ENCODE assay signal across 1 cellular context in the genomic region with DNA sequence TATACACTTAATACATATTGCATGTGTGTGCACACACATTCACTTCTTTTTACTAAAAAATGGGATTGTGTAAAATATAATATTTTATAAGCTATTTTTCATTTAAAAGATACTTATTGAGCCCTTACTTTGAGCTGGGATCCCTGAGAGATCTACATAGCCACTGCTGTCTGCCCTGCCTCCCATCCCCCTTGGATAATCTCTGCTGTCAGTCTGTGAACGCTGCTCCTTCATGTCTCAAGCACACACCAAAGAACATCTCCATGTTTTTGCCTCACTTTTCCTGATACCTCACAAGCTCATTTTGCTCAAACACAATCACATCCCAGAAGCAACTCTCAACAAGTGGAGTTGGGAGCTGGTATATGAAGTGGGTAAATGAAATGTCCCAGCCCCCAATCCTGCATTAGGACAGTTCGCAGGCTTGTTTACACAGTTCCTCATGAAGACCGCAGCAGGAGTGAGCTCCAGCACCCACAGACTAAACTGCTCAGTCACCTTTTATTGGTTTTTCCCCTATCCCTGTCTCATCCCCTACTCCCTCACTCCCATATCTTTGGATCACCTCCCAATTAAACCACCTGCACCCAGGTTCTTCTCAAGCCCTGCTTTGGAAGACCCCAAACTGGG.
TF ChIP-seq lines count a peak whose summit lies in the region.

No MANE protein-coding gene starts in this region.

TF ChIP-seq in H1, 55 proteins besides CTCF, POLR2A, EP300 and RAD21 (continued from another document):
- no peak for TF ChIP-seq PHF8 (conservative IDR thresholded peaks at IDR 0.05; ENCODE audit: low read depth, low read length)
- no peak for TF ChIP-seq TAF7 (optimal IDR thresholded peaks at IDR 0.05; ENCODE audit: borderline replicate concordance, low read depth, low read length)
- no peak for TF ChIP-seq SUZ12 (IDR thresholded peaks at IDR 0.05; ENCODE audit: low read length)
- no peak for TF ChIP-seq ZNF274 (IDR thresholded peaks at IDR 0.05; ENCODE audit: borderline replicate concordance, extremely low read depth, low read length)
- no peak for TF ChIP-seq MAFK (IDR thresholded peaks at IDR 0.05; ENCODE audit: low read depth, low read length)
- TF ChIP-seq EGR1 (IDR thresholded peaks at IDR 0.05; ENCODE audit: borderline replicate concordance, low read depth, low read length), result no peak
